27 cellular contexts compared by ENCODE assay signal in genomic region chr13:103039183-103039582, GRCh38. TPM values are rescaled to one million over a fixed set of nuclear protein-coding genes. Genes with fewer than 3 reads are reported as not detected.
"Had no signal": no experiment of that assay in that cellular context is flagged by ENCODE, and none has a peak within 500 bp of the region (broad histone marks: within the 10 kb centered on the region; RNA-seq: fewer than 3 reads in every experiment).

No MANE protein-coding gene starts in this region.

- H3K36me3 Mint-ChIP-seq: activated naive CD8-positive, alpha-beta T cell treated with anti-CD3 and anti-CD28 coated beads, Interleukin-2, amount 10 ng/mL, durations not matched to agents 7 days and 5 days had no signal

- H3K4me3 ChIP-seq: breast epithelium, Peyer's patch had no signal

- H3K27ac ChIP-seq: breast epithelium had no signal

- H3K27ac Mint-ChIP-seq: activated CD8-positive, alpha-beta T cell treated with anti-CD3 and anti-CD28 coated beads, Interleukin-2, amount 10 ng/mL, durations not matched to agents 7 days and 5 days; activated naive CD8-positive, alpha-beta T cell treated with anti-CD3 and anti-CD28 coated beads, Interleukin-2, amount 10 ng/mL, durations not matched to agents 7 days and 5 days; T-helper 1 cell treated with Interleukin-12 subunit alpha and Interleukin-12 subunit beta and Interleukin-4 antibody, amounts not matched to agents 30 μg/mL and 1 μg/mL, for 36 hours had no signal

- H3K4me1 Mint-ChIP-seq: activated naive CD8-positive, alpha-beta T cell treated with anti-CD3 and anti-CD28 coated beads, Interleukin-2, amount 10 ng/mL, durations not matched to agents 7 days and 5 days had no signal

- H3K4me3 Mint-ChIP-seq: activated CD8-positive, alpha-beta T cell treated with anti-CD3 and anti-CD28 coated beads, Interleukin-2, amount 10 ng/mL, durations not matched to agents 7 days and 5 days; activated naive CD8-positive, alpha-beta T cell treated with anti-CD3 and anti-CD28 coated beads, Interleukin-2, amount 10 ng/mL, durations not matched to agents 7 days and 5 days; T-helper 1 cell treated with Interleukin-12 subunit alpha and Interleukin-12 subunit beta and Interleukin-4 antibody, amounts not matched to agents 30 μg/mL and 1 μg/mL, for 36 hours had no signal

- H3K27me3 ChIP-seq: breast epithelium, Peyer's patch had no signal

- ATAC-seq: activated CD8-positive, alpha-beta T cell treated with anti-CD3 and anti-CD28 coated beads, Interleukin-2, amount 10 ng/mL, durations not matched to agents 7 days and 5 days had no signal

- H3K27me3 Mint-ChIP-seq: activated naive CD8-positive, alpha-beta T cell treated with anti-CD3 and anti-CD28 coated beads, Interleukin-2, amount 10 ng/mL, durations not matched to agents 7 days and 5 days had no signal

- DNase-seq: activated CD4-positive, alpha-beta T cell treated with anti-CD3 and anti-CD28 coated beads for 48 hours; activated CD4-positive, alpha-beta T cell treated with anti-CD3 and anti-CD28 coated beads, Interleukin-2, amount 50 U/mL, for 4 hours; activated CD4-positive, CD25-positive, alpha-beta regulatory T cell treated with anti-CD3 and anti-CD28 coated beads, Interleukin-2, amount 50 U/mL, for 72 hours; activated CD8-positive, alpha-beta memory T cell treated with anti-CD3 and anti-CD28 coated beads, Interleukin-2, amount 50 U/mL, for 48 hours; activated CD8-positive, alpha-beta T cell treated with anti-CD3 and anti-CD28 coated beads, Interleukin-2, amount 10 ng/mL, durations not matched to agents 7 days and 5 days; activated naive CD4-positive, alpha-beta T cell treated with anti-CD3 and anti-CD28 coated beads, Interleukin-2, amount 50 U/mL, for 16 hours; activated naive CD8-positive, alpha-beta T cell treated with anti-CD3 and anti-CD28 coated beads, Interleukin-2, amount 10 ng/mL, durations not matched to agents 7 days and 5 days; activated T-cell treated with anti-CD3 and anti-CD28 coated beads, Interleukin-2, amount 50 U/mL, for 1 hour; aorta; caudate nucleus; KG1; NCI-H1048; NCI-H1694; NCI-H2029; NCI-H226; NCI-H526; NCI-H82; OCI-M1; Peyer's patch; SHP77 treated with DMSO at 0.1 percent for 48 hours had no signal

- H3K9me3 Mint-ChIP-seq: activated naive CD8-positive, alpha-beta T cell treated with anti-CD3 and anti-CD28 coated beads, Interleukin-2, amount 10 ng/mL, durations not matched to agents 7 days and 5 days; T-helper 1 cell treated with Interleukin-12 subunit alpha and Interleukin-12 subunit beta and Interleukin-4 antibody, amounts not matched to agents 30 μg/mL and 1 μg/mL, for 36 hours had no signal

- H3K36me3 ChIP-seq: breast epithelium, Peyer's patch had no signal

- H3K4me1 ChIP-seq: breast epithelium had no signal

RNA-seq across cellular contexts. Expression of gene SLC10A2, which starts 27.0 kb away (rescaled TPM):
- total RNA-seq: activated CD8-positive, alpha-beta T cell treated with anti-CD3 and anti-CD28 coated beads, Interleukin-2, amount 10 ng/mL, durations not matched to agents 7 days and 5 days; activated naive CD8-positive, alpha-beta T cell treated with anti-CD3 and anti-CD28 coated beads, Interleukin-2, amount 10 ng/mL, durations not matched to agents 7 days and 5 days; aorta; chondrocyte; LHCN-M2; M059J; NCI-H460; SK-MEL-5 had no signal
